ENCODE assay signal across 22 cellular contexts in genomic region chr11:33741806-33742205, GRCh38. TPM values are rescaled to one million over a fixed set of nuclear protein-coding genes. Genes with fewer than 3 reads are reported as not detected.
"Had no signal": no experiment of that assay in that cellular context is flagged by ENCODE, and none has a peak within 500 bp of the region (broad histone marks: within the 10 kb centered on the region; RNA-seq: fewer than 3 reads in every experiment).

No MANE protein-coding gene starts in this region.

- H3K27ac Mint-ChIP-seq: activated B cell treated with CpG ODN at 0.5 μM for 24 hours; activated CD4-positive, alpha-beta memory T cell treated with anti-CD3 and anti-CD28 coated beads, Interleukin-2, amount 10 ng/mL, durations not matched to agents 7 days and 5 days; activated CD4-positive, alpha-beta T cell treated with anti-CD3 and anti-CD28 coated beads, Interleukin-2, amount 10 ng/mL, durations not matched to agents 7 days and 5 days; activated naive CD4-positive, alpha-beta T cell treated with anti-CD3 and anti-CD28 coated beads, Interleukin-2, amount 10 ng/mL, durations not matched to agents 7 days and 5 days; activated naive CD8-positive, alpha-beta T cell treated with anti-CD3 and anti-CD28 coated beads, Interleukin-2, amount 10 ng/mL, durations not matched to agents 7 days and 5 days; activated T-helper 17 cell treated with anti-CD3 and anti-CD28 coated beads, Interleukin-2, amount 50 U/mL, for 72 hours had no signal

- H3K27ac ChIP-seq: adrenal gland, coronary artery had no signal

- H3K27me3 Mint-ChIP-seq: activated B cell treated with CpG ODN at 0.5 μM for 24 hours; activated CD4-positive, alpha-beta memory T cell treated with anti-CD3 and anti-CD28 coated beads, Interleukin-2, amount 10 ng/mL, durations not matched to agents 7 days and 5 days; activated T-helper 17 cell treated with anti-CD3 and anti-CD28 coated beads, Interleukin-2, amount 50 U/mL, for 72 hours; T-cell had no signal

- H3K27me3 ChIP-seq: adrenal gland, MG63 had no signal

- H3K9me3 ChIP-seq: adrenal gland, MG63 had no signal

- H3K4me1 Mint-ChIP-seq: activated CD4-positive, alpha-beta memory T cell treated with anti-CD3 and anti-CD28 coated beads, Interleukin-2, amount 10 ng/mL, durations not matched to agents 7 days and 5 days had no signal

- H3K9me3 Mint-ChIP-seq: activated B cell treated with CpG ODN at 0.5 μM for 24 hours; activated CD4-positive, alpha-beta memory T cell treated with anti-CD3 and anti-CD28 coated beads, Interleukin-2, amount 10 ng/mL, durations not matched to agents 7 days and 5 days; activated CD4-positive, alpha-beta T cell treated with anti-CD3 and anti-CD28 coated beads, Interleukin-2, amount 10 ng/mL, durations not matched to agents 7 days and 5 days; activated naive CD4-positive, alpha-beta T cell treated with anti-CD3 and anti-CD28 coated beads, Interleukin-2, amount 10 ng/mL, durations not matched to agents 7 days and 5 days; activated naive CD8-positive, alpha-beta T cell treated with anti-CD3 and anti-CD28 coated beads, Interleukin-2, amount 10 ng/mL, durations not matched to agents 7 days and 5 days; activated T-helper 17 cell treated with anti-CD3 and anti-CD28 coated beads, Interleukin-2, amount 50 U/mL, for 72 hours had no signal

- H3K4me3 Mint-ChIP-seq: activated B cell treated with CpG ODN at 0.5 μM for 24 hours; activated CD4-positive, alpha-beta memory T cell treated with anti-CD3 and anti-CD28 coated beads, Interleukin-2, amount 10 ng/mL, durations not matched to agents 7 days and 5 days; activated CD4-positive, alpha-beta T cell treated with anti-CD3 and anti-CD28 coated beads, Interleukin-2, amount 10 ng/mL, durations not matched to agents 7 days and 5 days; activated naive CD4-positive, alpha-beta T cell treated with anti-CD3 and anti-CD28 coated beads, Interleukin-2, amount 10 ng/mL, durations not matched to agents 7 days and 5 days; activated naive CD8-positive, alpha-beta T cell treated with anti-CD3 and anti-CD28 coated beads, Interleukin-2, amount 10 ng/mL, durations not matched to agents 7 days and 5 days; activated T-helper 17 cell treated with anti-CD3 and anti-CD28 coated beads, Interleukin-2, amount 50 U/mL, for 72 hours; T-cell had no signal

- H3K4me3 ChIP-seq: adrenal gland, coronary artery, MG63 had no signal

- ATAC-seq: activated T-helper 17 cell treated with anti-CD3 and anti-CD28 coated beads, Interleukin-2, amount 50 U/mL, for 72 hours had no signal

- DNase-seq: activated B cell treated with CpG ODN at 0.5 μM for 24 hours; activated CD4-positive, alpha-beta memory T cell treated with anti-CD3 and anti-CD28 coated beads, Interleukin-2, amount 10 ng/mL, durations not matched to agents 7 days and 5 days; activated CD4-positive, alpha-beta T cell treated with anti-CD3 and anti-CD28 coated beads for 1 hour; activated CD4-positive, alpha-beta T cell treated with anti-CD3 and anti-CD28 coated beads, Interleukin-2, amount 10 ng/mL, durations not matched to agents 7 days and 5 days; activated gamma-delta T cell; activated naive CD4-positive, alpha-beta T cell treated with anti-CD3 and anti-CD28 coated beads, Interleukin-2, amount 10 ng/mL, durations not matched to agents 7 days and 5 days; activated naive CD8-positive, alpha-beta T cell treated with anti-CD3 and anti-CD28 coated beads, Interleukin-2, amount 10 ng/mL, durations not matched to agents 7 days and 5 days; activated T-cell treated with anti-CD3 and anti-CD28 coated beads for 4 hours; activated T-cell treated with anti-CD3 and anti-CD28 coated beads, Interleukin-2, amount 50 U/mL, for 48 hours; adrenal gland; anterior cingulate cortex; MG63; NCI-H1105; NCI-H1436; NCI-H2029 treated with DMSO at 0.1 percent for 48 hours; NK-92 treated with Interleukin-12 subunit alpha and Interleukin-12 subunit beta, amount 100 ng/mL, for 24 hours; SHP77 treated with DMSO at 0.1 percent for 48 hours; T-cell; T1000 had no signal

RNA-seq across cellular contexts. Expression of gene C11orf91, which starts 41.2 kb away (rescaled TPM):
- total RNA-seq: activated CD4-positive, alpha-beta memory T cell treated with anti-CD3 and anti-CD28 coated beads, Interleukin-2, amount 10 ng/mL, durations not matched to agents 7 days and 5 days; activated CD8-positive, alpha-beta memory T cell treated with anti-CD3 and anti-CD28 coated beads for 36 hours; activated T-helper 17 cell treated with anti-CD3 and anti-CD28 coated beads, Interleukin-2, amount 50 U/mL, for 72 hours; adrenal gland had no signal
